Comparison of ENCODE assay signal across 20 cellular contexts in the genomic region with DNA sequence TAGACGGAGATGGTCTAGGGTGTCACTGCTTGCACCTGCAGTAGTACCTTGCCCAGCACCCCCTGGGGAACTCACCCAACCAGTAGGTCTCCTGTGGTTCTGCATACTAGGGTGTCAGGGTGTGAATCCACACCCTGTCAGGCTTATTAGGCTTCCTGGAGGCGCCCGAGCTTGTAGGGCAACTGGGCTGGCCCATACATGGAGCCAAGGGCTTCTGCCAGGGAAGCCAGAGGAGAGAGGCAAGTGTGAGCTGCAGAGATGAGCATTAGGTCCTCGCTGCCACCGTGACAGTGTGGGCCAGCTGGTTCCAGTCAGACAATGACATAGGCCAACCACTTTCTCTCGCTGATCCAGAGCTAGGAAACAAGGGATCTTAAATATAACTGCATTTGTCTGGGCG. TPM values are rescaled to one million over a fixed set of nuclear protein-coding genes. Genes with fewer than 3 reads are reported as not detected.
DNase-seq lines count a peak whose midpoint lies in the region; ATAC-seq, FAIRE-seq and TF ChIP-seq lines count a peak whose summit lies in the region.
"Had no signal": no experiment of that assay in that cellular context is flagged by ENCODE, and none has a peak within 500 bp of the region (broad histone marks: within the 10 kb centered on the region; RNA-seq: fewer than 3 reads in every experiment).

No MANE protein-coding gene starts in this region.

- H3K36me3 Mint-ChIP-seq in activated CD4-positive, alpha-beta T cell treated with anti-CD3 and anti-CD28 coated beads for 36 hours (ENCODE audit: low read depth): peaks cover 2% of the 10 kb centered on the region
- H3K36me3 Mint-ChIP-seq: naive thymus-derived CD8-positive, alpha-beta T cell had no signal

- POLR2A ChIA-PET in activated CD4-positive, alpha-beta T cell treated with anti-CD3 and anti-CD28 coated beads for 36 hours (lab: Charles Lee): interaction anchor here (0.7 to 1.6 kb wide), 2 partner anchors 8 to 78 kb away, joined by 3 to 9 read pairs; no protein-coding TSS in a partner anchor

- intact Hi-C loops in activated CD4-positive, alpha-beta T cell treated with anti-CD3 and anti-CD28 coated beads for 36 hours (cut with DNase I, micrococcal nuclease): no loop called here
- intact Hi-C loops in spleen (cut with DNase I; ENCODE audit: low total_unique reads): no loop called here
- intact Hi-C loops in transverse colon (cut with DNase I; ENCODE audit: low total_unique reads): loop anchor here (10.0 kb wide), 1 partner anchor 276 kb away; the partner anchor contains the start of gene DUSP5

- TF ChIP-seq EP300 in transverse colon (IDR thresholded peaks at IDR 0.05; ENCODE audit: low read depth): no peak

- no peaks in the 10 kb centered on the region for H3K9me3 ChIP-seq in spleen
- H3K9me3 ChIP-seq in transverse colon: no peaks in the 10 kb centered on the region
- H3K9me3 ChIP-seq: heart left ventricle, MG63 had no signal

- H3K4me3 ChIP-seq in bronchial epithelial cell (ENCODE audit: low read depth, low read length): no peak overlapping the region
- no peak overlapping the region for H3K4me3 ChIP-seq in spleen
- no peak overlapping the region for H3K4me3 ChIP-seq in transverse colon
- H3K4me3 ChIP-seq: heart left ventricle, MG63 had no signal

- ATAC-seq in activated CD4-positive, alpha-beta T cell treated with anti-CD3 and anti-CD28 coated beads for 36 hours: no peak
- ATAC-seq: heart left ventricle; naive thymus-derived CD8-positive, alpha-beta T cell had no signal

- no peak for TF ChIP-seq POLR2A in spleen (IDR thresholded peaks at IDR 0.05)
- no peak for TF ChIP-seq POLR2A in transverse colon (IDR thresholded peaks at IDR 0.05)

- CTCF ChIA-PET in activated CD4-positive, alpha-beta T cell treated with anti-CD3 and anti-CD28 coated beads for 36 hours (lab: Charles Lee): interaction anchor here (1.0 to 9.9 kb wide), 2 partner anchors 9 to 81 kb away, joined by 4 to 154 read pairs; partner anchors contain the start of gene MXI1

- in situ Hi-C loops in transverse colon (cut with MboI; ENCODE audit: low pct_ligation_motif_present in 1 of 4, low pct_unique_long_range_greater_than_20kb in 1 of 4, low sequenced_read_pairs in 3 of 4): loop anchor here in 1 of 4 donors (5.0 kb wide), 1 partner anchor 76 kb away; no protein-coding TSS in a partner anchor

- 38 to 50% (median 46%) methylated on average over 5 to 7 of the region's 7 CpGs for WGBS in spleen, 5 donors
- WGBS in transverse colon (ENCODE audit: low coverage in 1 of 2), 2 donors: 75% methylated on average over 7 of the region's 7 CpGs; no CpG with 5 or more reads in 1 of the 2 donors

- H3K27me3 ChIP-seq in bronchial epithelial cell (ENCODE audit: control insufficient read depth, insufficient read depth, low read length): no peaks in the 10 kb centered on the region
- H3K27me3 ChIP-seq in spleen (replicated peaks in 1 of 7): no peaks in the 10 kb centered on the region
- no peaks in the 10 kb centered on the region for H3K27me3 ChIP-seq in transverse colon
- H3K27me3 ChIP-seq: heart left ventricle, MG63 had no signal

- no peak for TF ChIP-seq CTCF in bronchial epithelial cell (IDR thresholded peaks at IDR 0.05; ENCODE audit: insufficient read depth, low read length, severe bottlenecking)
- no peak for TF ChIP-seq CTCF in spleen (IDR thresholded peaks at IDR 0.05 in 8 of 11, conservative IDR thresholded peaks at IDR 0.05 in 3 of 11)
- TF ChIP-seq CTCF in transverse colon (IDR thresholded peaks at IDR 0.05): no peak

- H3K4me1 Mint-ChIP-seq in activated CD4-positive, alpha-beta T cell treated with anti-CD3 and anti-CD28 coated beads for 36 hours: peaks cover 49% of the 10 kb centered on the region

- no peak overlapping the region for H3K4me3 Mint-ChIP-seq in activated CD4-positive, alpha-beta T cell treated with anti-CD3 and anti-CD28 coated beads for 36 hours
- H3K4me3 Mint-ChIP-seq: naive thymus-derived CD8-positive, alpha-beta T cell; T-helper 1 cell treated with Interleukin-12 subunit alpha and Interleukin-12 subunit beta and Interleukin-4 antibody, amounts not matched to agents 30 μg/mL and 1 μg/mL, for 36 hours had no signal

- no peak overlapping the region for H3K27ac Mint-ChIP-seq in activated CD4-positive, alpha-beta T cell treated with anti-CD3 and anti-CD28 coated beads for 36 hours
- H3K27ac Mint-ChIP-seq: T-helper 1 cell treated with Interleukin-12 subunit alpha and Interleukin-12 subunit beta and Interleukin-4 antibody, amounts not matched to agents 30 μg/mL and 1 μg/mL, for 36 hours had no signal

- H3K9me3 Mint-ChIP-seq in activated CD4-positive, alpha-beta T cell treated with anti-CD3 and anti-CD28 coated beads for 36 hours (ENCODE audit: low read depth): no peaks in the 10 kb centered on the region
- H3K9me3 Mint-ChIP-seq: naive thymus-derived CD8-positive, alpha-beta T cell; T-helper 1 cell treated with Interleukin-12 subunit alpha and Interleukin-12 subunit beta and Interleukin-4 antibody, amounts not matched to agents 30 μg/mL and 1 μg/mL, for 36 hours had no signal

- H3K4me1 ChIP-seq in spleen (peaks cover 4 to 67% (median 33%) of the 10 kb centered on the region in 6 donors), transverse colon (peaks cover 15 to 65% (median 26%) of the 10 kb centered on the region in 4 donors)

- peak overlapping the region in 4 of 8 donors; percentile 33 to 72 (median 52) for H3K27ac ChIP-seq in spleen
- H3K27ac ChIP-seq in transverse colon: no peak overlapping the region
- H3K27ac ChIP-seq: parathyroid adenoma had no signal

- peak; percentile 39 for DNase-seq in activated CD4-positive, alpha-beta T cell treated with anti-CD3 and anti-CD28 coated beads for 36 hours
- DNase-seq in activated CD4-positive, alpha-beta T cell treated with anti-CD3 and anti-CD28 coated beads, Interleukin-2, amount 50 U/mL, for 4 hours: no peak
- DNase-seq in Kasumi-1 (lab: John Stamatoyannopoulos, UW) (peak; percentile 66 to 73), bronchial epithelial cell (ENCODE audit: low read depth) (peak; percentile 18), spleen (peak; percentile 77), NCI-H1436 (lab: John Stamatoyannopoulos, UW) (no peak), transverse colon (no peak), NCI-H446 (lab: John Stamatoyannopoulos, UW) (no peak)
- DNase-seq: central memory CD4-positive, alpha-beta T cell; effector CD4-positive, alpha-beta T cell; GF-D8; MG63; naive thymus-derived CD8-positive, alpha-beta T cell; NCI-H2029 treated with DMSO at 0.1 percent for 48 hours; NCI-H510A; SHP77 treated with DMSO at 0.1 percent for 48 hours; stimulated activated CD4-positive, alpha-beta T cell treated with anti-CD3 and anti-CD28 coated beads, Interleukin-2, amount 100 ng/mL, for 48 hours had no signal

- FAIRE-seq in bronchial epithelial cell (lab: Jason Lieb, UNC): no peak

- H3K27me3 Mint-ChIP-seq in activated CD4-positive, alpha-beta T cell treated with anti-CD3 and anti-CD28 coated beads for 36 hours: no peaks in the 10 kb centered on the region

- H3K36me3 ChIP-seq in bronchial epithelial cell (ENCODE audit: control insufficient read depth, insufficient read depth, low read length) (no peaks in the 10 kb centered on the region), spleen (no peaks in the 10 kb centered on the region), transverse colon (no peaks in the 10 kb centered on the region)
- H3K36me3 ChIP-seq: heart left ventricle, MG63 had no signal

RNA-seq across cellular contexts. Expression of gene MXI1, which starts 11.2 kb away (rescaled TPM):
- total RNA-seq in activated CD4-positive, alpha-beta T cell treated with anti-CD3 and anti-CD28 coated beads for 36 hours: 10 to 100 TPM; 49.7 to 75.7 TPM
- total RNA-seq in bronchial epithelial cell: 26.5 and 48.7 TPM in 2 replicates
- 10 to 100 TPM; 10.6 to 49.4 (median 20.7) TPM for total RNA-seq in spleen
- polyA plus RNA-seq in spleen: 1 to 10 TPM; 6.8 to 9.8 (median 8.8) TPM
- total RNA-seq in transverse colon: 10 to 100 TPM; 44.8 to 96.5 (median 65.3) TPM

Comparison
In these comparisons a context has a peak if more than half of its experiments do, and no peak if none do; other contexts are left out.
1. DNase-seq: peak in activated CD4-positive, alpha-beta T cell treated with anti-CD3 and anti-CD28 coated beads for 36 hours (single experiment), Kasumi-1 (2 of 2), bronchial epithelial cell (single experiment) and spleen (single experiment); none in activated CD4-positive, alpha-beta T cell treated with anti-CD3 and anti-CD28 coated beads, Interleukin-2, amount 50 U/mL, for 4 hours (0 of 2), NCI-H1436 (single experiment), transverse colon (single experiment) and NCI-H446 (0 of 2).